In genomic region chr14:61471297-61471980, GRCh38 we compare ENCODE assay signal across 10 cellular contexts.
A peak's percentile ranks its signal among the peaks of the same experiment; 100 is the strongest.
DNase-seq lines count a peak whose midpoint lies in the region; ATAC-seq, FAIRE-seq and TF ChIP-seq lines count a peak whose summit lies in the region.
"Had no signal": no experiment of that assay in that cellular context is flagged by ENCODE, and none has a peak within 500 bp of the region (broad histone marks: within the 10 kb centered on the region; RNA-seq: fewer than 3 reads in every experiment).

No MANE protein-coding gene starts in this region.

- TF ChIP-seq POLR2A in GM12891 (IDR thresholded peaks at IDR 0.05; ENCODE audit: low read depth, low read length) = no peak

- no peak for TF ChIP-seq CTCF in fibroblast of the aortic adventitia (IDR thresholded peaks at IDR 0.05; ENCODE audit: insufficient read depth, low read length)

- H3K9ac ChIP-seq in skeletal muscle satellite cell (ENCODE audit: low read depth, low read length) = peak overlapping the region; percentile 86

- H3K27ac Mint-ChIP-seq in T-cell = peak overlapping the region; percentile 96

- H3K4me3 Mint-ChIP-seq in T-cell = peak overlapping the region; percentile 78 to 89 (median 84)

- peaks cover 93 to 96% (median 94%) of the 10 kb centered on the region in 3 donors for H3K4me1 Mint-ChIP-seq in T-cell

- H3K4me2 ChIP-seq in skeletal muscle satellite cell (ENCODE audit: low read length) = peak overlapping the region; percentile 81

- CTCF ChIA-PET in T-cell (lab: Charles Lee) = interaction anchor here (0.5 to 1.5 kb wide), 10 partner anchors 10 to 366 kb away, joined by 3 to 7 read pairs (median 3); no protein-coding TSS in a partner anchor

- POLR2A ChIA-PET in T-cell (lab: Charles Lee) = interaction anchor here (0.6 to 1.5 kb wide), 4 partner anchors 11 to 28 kb away, joined by 3 to 6 read pairs (median 3); no protein-coding TSS in a partner anchor

- no peak for FAIRE-seq in GM12891 (lab: Jason Lieb, UNC)
- FAIRE-seq: frontal cortex had no signal

- peak in 1 of 4 experiments; percentile 2 for ATAC-seq in T-cell (replicated peaks in 1 of 4)

- DNase-seq in GM12891 (ENCODE audit: insufficient read length, low spot score) = no peak
- no peak for DNase-seq in T-cell
- no peak for DNase-seq in fibroblast of the aortic adventitia (ENCODE audit: low read depth)
- DNase-seq in mucosa of gallbladder (ENCODE audit: low spot score) = no peak
- DNase-seq in Kasumi-1 (lab: John Stamatoyannopoulos, UW) = no peak
- no peak for DNase-seq in stimulated activated naive CD4-positive, alpha-beta T cell treated with Interleukin-2 at 50 U/mL for 16 hours (lab: John Stamatoyannopoulos, UW)
- DNase-seq in NCI-H2029 (lab: John Stamatoyannopoulos, UW) = no peak
- DNase-seq: NK-92 treated with Interleukin-12 subunit alpha and Interleukin-12 subunit beta, amount 100 ng/mL, for 24 hours had no signal

- peaks cover 25% of the 10 kb centered on the region for H3K36me3 Mint-ChIP-seq in T-cell

- no peaks in the 10 kb centered on the region for H3K36me3 ChIP-seq in skeletal muscle satellite cell (ENCODE audit: insufficient read depth, low read length)

- H3K27me3 ChIP-seq in skeletal muscle satellite cell (ENCODE audit: control insufficient read depth, insufficient read depth, low read length) = no peaks in the 10 kb centered on the region

- H3K9me3 Mint-ChIP-seq in T-cell = no peaks in the 10 kb centered on the region

- H3K4me3 ChIP-seq in fibroblast of the aortic adventitia (ENCODE audit: low read depth, low read length) (peak overlapping the region; percentile 64), skeletal muscle satellite cell (ENCODE audit: low read length) (peak overlapping the region; percentile 63)

- H3K27me3 Mint-ChIP-seq in T-cell = no peaks in the 10 kb centered on the region

- H3K9me3 ChIP-seq in skeletal muscle satellite cell (replicated peaks; ENCODE audit: low read length) = no peaks in the 10 kb centered on the region

- peaks cover 82% of the 10 kb centered on the region for H3K4me1 ChIP-seq in skeletal muscle satellite cell (ENCODE audit: control insufficient read depth, insufficient read depth, low read length)

TF ChIP-seq in GM12891, 5 proteins besides CTCF, POLR2A, EP300 and RAD21:
- TF ChIP-seq SPI1 (IDR thresholded peaks at IDR 0.05; ENCODE audit: low read depth, low read length) (no peak), POU2F2 (IDR thresholded peaks at IDR 0.05; ENCODE audit: low read depth, low read length) (peak; percentile 71; the same call in 1 of the 2 replicates)
TF ChIP-seq in GM12891: peak in this region for 1.
